Comparison of ENCODE assay signal across 8 cellular contexts in the genomic region with DNA sequence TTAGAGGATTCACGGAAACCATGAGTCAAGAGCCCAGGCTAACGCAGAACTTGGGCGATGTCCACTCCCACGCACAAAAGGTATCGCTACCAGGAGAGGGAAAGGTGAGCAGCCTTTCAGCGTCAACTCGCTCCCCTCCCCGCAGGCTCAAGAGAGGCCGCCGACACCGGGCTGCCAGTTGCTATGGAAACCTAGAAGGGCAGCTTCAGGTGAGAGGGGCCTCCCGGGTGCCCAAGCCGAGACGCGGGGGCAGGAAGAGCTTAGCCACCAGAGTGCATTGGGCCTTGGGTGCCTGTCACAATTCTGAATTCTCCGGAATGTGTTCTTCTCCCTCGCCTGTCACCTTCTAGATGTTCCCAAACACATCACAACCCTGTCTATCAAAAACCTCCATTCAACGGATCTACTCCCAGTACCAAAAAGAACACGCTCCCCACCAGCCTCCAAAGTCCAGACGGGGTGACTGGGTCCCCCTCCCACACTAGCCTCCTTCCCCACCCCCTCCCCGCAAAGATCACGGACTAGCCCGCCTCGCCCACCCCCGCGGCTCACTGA. TPM values are rescaled to one million over a fixed set of nuclear protein-coding genes. Genes with fewer than 3 reads are reported as not detected.
A peak's percentile ranks its signal among the peaks of the same experiment; 100 is the strongest.
DNase-seq lines count a peak whose midpoint lies in the region; ATAC-seq and TF ChIP-seq lines count a peak whose summit lies in the region.

No MANE protein-coding gene starts in this region.

- POLR2A ChIA-PET in WTC11 (lab: Charles Lee): interaction anchor here (1.6 kb wide), 1 partner anchor 41 kb away, joined by 5 read pairs; a partner anchor contains a TSS

- H3K27ac Mint-ChIP-seq in WTC11: peak overlapping the region; percentile 79

- H3K9me3 ChIP-seq in MG63: no peaks in the 10 kb centered on the region

- H3K36me3 ChIP-seq in MG63: peaks cover 28% of the 10 kb centered on the region

- intact Hi-C loops in lower leg skin (cut with DNase I; ENCODE audit: low total_unique reads): no loop called here

- H3K4me3 ChIP-seq in AG10803 (ENCODE audit: low read length): peak overlapping the region; percentile 67
- peak overlapping the region; percentile 70 for H3K4me3 ChIP-seq in MG63
- peak overlapping the region; percentile 92 for H3K4me3 ChIP-seq in lower leg skin (ENCODE audit: low read depth, poor library complexity, severe bottlenecking)

- 2% methylated on average over 17 to 22 of the region's 26 CpGs for WGBS in lower leg skin, 2 donors

- CTCF ChIA-PET in WTC11 (lab: Charles Lee): interaction anchor here (1.0 to 3.2 kb wide), 23 partner anchors 8 to 381 kb away, joined by 3 to 53 read pairs (median 8); a partner anchor contains a TSS

- peaks cover under 1% of the 10 kb centered on the region; the same call in 1 of the 2 replicates for H3K9me3 Mint-ChIP-seq in WTC11

- no peak for DNase-seq in AG10803 (ENCODE audit: low read depth)
- peak; percentile 17 for DNase-seq in MG63
- DNase-seq in WTC11 (ENCODE audit: low spot score): peak; percentile 65
- peak; percentile 79 for DNase-seq in cerebellum (ENCODE audit: low spot score)
- no peak for DNase-seq in lower leg skin (ENCODE audit: low spot score in 2 of 2)
- DNase-seq in stimulated activated CD4-positive, alpha-beta T cell treated with anti-CD3 and anti-CD28 coated beads, TNF-alpha, amount 100 ng/mL, for 4 hours (ENCODE audit: low read depth in 3 of 3): peak; percentile 41 to 59 (median 58)
- DNase-seq in NOMO-1 treated with DMSO at 0.1 percent for 48 hours (lab: John Stamatoyannopoulos, UW; ENCODE audit: unreplicated experiment): no peak

- ATAC-seq in GM19397 (IDR thresholded peaks at IDR 0.05; ENCODE audit: unreplicated experiment) (peak; percentile 22), WTC11 (peak; percentile 18)

- H3K4me1 Mint-ChIP-seq in WTC11: peaks cover 19% of the 10 kb centered on the region

- 0 out of 2 replicates have a peak, but pooled peaks cover 6% of the 10 kb centered on the region for H3K27me3 Mint-ChIP-seq in WTC11 (ENCODE audit: low read depth)

- no peaks in the 10 kb centered on the region for H3K27me3 ChIP-seq in MG63

- no peak for TF ChIP-seq CTCF in AG10803 (conservative IDR thresholded peaks at IDR 0.05; ENCODE audit: low read length)
- no peak for TF ChIP-seq CTCF in WTC11 (IDR thresholded peaks at IDR 0.05)
- no peak for TF ChIP-seq CTCF in lower leg skin (IDR thresholded peaks at IDR 0.05)

- TF ChIP-seq POLR2A in lower leg skin (IDR thresholded peaks at IDR 0.05): no peak

- peaks cover 15% of the 10 kb centered on the region for H3K36me3 Mint-ChIP-seq in WTC11

- peak overlapping the region; percentile 98 for H3K4me3 Mint-ChIP-seq in WTC11

TF ChIP-seq in WTC11, 78 proteins besides CTCF, POLR2A, EP300 and RAD21:
- TF ChIP-seq KAT7 (CRISPR knock-in tag; IDR thresholded peaks at IDR 0.05; ENCODE audit: borderline replicate concordance) (peak; percentile 43; the same call in 1 of the 2 replicates), ZNF396 (CRISPR knock-in tag; IDR thresholded peaks at IDR 0.05; ENCODE audit: borderline replicate concordance) (no peak)

RNA-seq across cellular contexts. Expression of a gene that starts 0.7 kb away (rescaled TPM):
- total RNA-seq in MG63 (2014; rRNA removed; shearing (Covaris generic); ENCODE audit: low replicate concordance): 64.6 and 68.7 TPM in 2 replicates
- total RNA-seq in WTC11 (2021) (37.4 to 41.3 TPM (median 41.0 TPM) in 3 replicates), cerebellum (75.5 TPM), lower leg skin (10 to 100 TPM; 55.7 to 94.2 (median 77.8) TPM)

RNA-seq across cellular contexts. Expression of a gene that starts 39.5 kb away (rescaled TPM):
- 2.2 and 3.8 TPM in 2 replicates for total RNA-seq in MG63 (2014; rRNA removed; shearing (Covaris generic); ENCODE audit: low replicate concordance)
- total RNA-seq in WTC11 (2021) (8.4 to 10.9 TPM (median 9.6 TPM) in 3 replicates), cerebellum (0.64 TPM), lower leg skin (10 to 100 TPM; 36.0 to 42.9 (median 39.0) TPM)

RNA-seq across cellular contexts. Expression of a gene that starts 40.2 kb away (rescaled TPM):
- total RNA-seq in MG63 (2014; rRNA removed; shearing (Covaris generic); ENCODE audit: low replicate concordance): 4.7 and 7.2 TPM in 2 replicates
- total RNA-seq in WTC11 (2021) (18.3 to 19.7 TPM (median 19.1 TPM) in 3 replicates), cerebellum (14.4 TPM), lower leg skin (10 to 100 TPM in 3 of 4 donors, 1 to 10 TPM in 1; 9.9 to 18.2 (median 15.7) TPM)

RNA-seq across cellular contexts. Expression of a gene that starts 42.9 kb away (rescaled TPM):
- not detected in 2 replicates for total RNA-seq in MG63 (2014; rRNA removed; shearing (Covaris generic); ENCODE audit: low replicate concordance)
- 10.5 to 14.6 TPM (median 13.5 TPM) in 3 replicates for total RNA-seq in WTC11 (2021)
- total RNA-seq in cerebellum: 12.8 TPM
- 1 to 10 TPM in 2 of 4 donors, under 1 TPM in 2; 0.17 to 2.1 (median 0.86) TPM for total RNA-seq in lower leg skin

Comparison
In these comparisons a context has a peak if more than half of its experiments do, and no peak if none do; other contexts are left out.
1. DNase-seq: peak in MG63 (single experiment), WTC11 (single experiment), cerebellum (single experiment) and stimulated activated CD4-positive, alpha-beta T cell treated with anti-CD3 and anti-CD28 coated beads, TNF-alpha, amount 100 ng/mL, for 4 hours (3 of 3); none in AG10803 (single experiment), lower leg skin (0 of 2) and NOMO-1 treated with DMSO at 0.1 percent for 48 hours (single experiment).
2. Peak in every context shown above with its lines, with median percentiles within 50 percentile points of each other: H3K4me3 ChIP-seq.